ENCODE assay signal across 8 cellular contexts in genomic region chrX:21840199-21840557, GRCh38. TPM values are rescaled to one million over a fixed set of nuclear protein-coding genes. Genes with fewer than 3 reads are reported as not detected.
A peak's percentile ranks its signal among the peaks of the same experiment; 100 is the strongest.
DNase-seq lines count a peak whose midpoint lies in the region; ATAC-seq and TF ChIP-seq lines count a peak whose summit lies in the region.

No MANE protein-coding gene starts in this region.

- H3K27me3 Mint-ChIP-seq in activated naive CD8-positive, alpha-beta T cell treated with anti-CD3 and anti-CD28 coated beads, Interleukin-2, amount 10 ng/mL, durations not matched to agents 7 days and 5 days, result no peaks in the 10 kb centered on the region

- peak; percentile 61 for DNase-seq in activated effector memory CD4-positive, alpha-beta T cell treated with anti-CD3 and anti-CD28 coated beads, Interleukin-2, amount 50 U/mL, for 16 hours
- no peak for DNase-seq in activated effector memory CD4-positive, alpha-beta T cell treated with Interleukin-2 at 50 U/mL for 16 hours
- DNase-seq in activated naive CD8-positive, alpha-beta T cell treated with anti-CD3 and anti-CD28 coated beads, Interleukin-2, amount 10 ng/mL, durations not matched to agents 7 days and 5 days, result no peak
- DNase-seq in left lung (no peak), DMS114 treated with DMSO at 0.1 percent for 48 hours (lab: John Stamatoyannopoulos, UW; ENCODE audit: unreplicated experiment) (no peak)

- H3K4me1 Mint-ChIP-seq in activated naive CD8-positive, alpha-beta T cell treated with anti-CD3 and anti-CD28 coated beads, Interleukin-2, amount 10 ng/mL, durations not matched to agents 7 days and 5 days, result peaks cover 3% of the 10 kb centered on the region

- no peaks in the 10 kb centered on the region for H3K9me3 Mint-ChIP-seq in activated naive CD8-positive, alpha-beta T cell treated with anti-CD3 and anti-CD28 coated beads, Interleukin-2, amount 10 ng/mL, durations not matched to agents 7 days and 5 days

- peak overlapping the region; percentile 88 for H3K27ac Mint-ChIP-seq in activated naive CD8-positive, alpha-beta T cell treated with anti-CD3 and anti-CD28 coated beads, Interleukin-2, amount 10 ng/mL, durations not matched to agents 7 days and 5 days

- no peaks in the 10 kb centered on the region for H3K27me3 ChIP-seq in left lung
- no peaks in the 10 kb centered on the region for H3K27me3 ChIP-seq in subcutaneous abdominal adipose tissue (ENCODE audit: control insufficient read depth in 5 of 5, insufficient read depth in 4 of 5, low read length in 5 of 5)

- intact Hi-C loops in left lung (cut with DNase I), result no loop called here

- H3K36me3 Mint-ChIP-seq in activated naive CD8-positive, alpha-beta T cell treated with anti-CD3 and anti-CD28 coated beads, Interleukin-2, amount 10 ng/mL, durations not matched to agents 7 days and 5 days, result peaks cover 8% of the 10 kb centered on the region

- peak overlapping the region; percentile 89 for H3K4me3 Mint-ChIP-seq in activated naive CD8-positive, alpha-beta T cell treated with anti-CD3 and anti-CD28 coated beads, Interleukin-2, amount 10 ng/mL, durations not matched to agents 7 days and 5 days

- TF ChIP-seq CTCF in left lung (IDR thresholded peaks at IDR 0.05), result no peak

- H3K9me3 ChIP-seq in left lung (no peaks in the 10 kb centered on the region), subcutaneous abdominal adipose tissue (ENCODE audit: control insufficient read depth in 5 of 5, low read length in 5 of 5) (peaks cover 0 to 3% (median 0%) of the 10 kb centered on the region in 5 donors)

- ATAC-seq in HG03571 (IDR thresholded peaks at IDR 0.05; ENCODE audit: unreplicated experiment), result peak; percentile 2
- ATAC-seq in activated naive CD8-positive, alpha-beta T cell treated with anti-CD3 and anti-CD28 coated beads, Interleukin-2, amount 10 ng/mL, durations not matched to agents 7 days and 5 days (ENCODE audit: low read depth), result no peak
- peak; percentile 40 for ATAC-seq in left lung
- no peak for ATAC-seq in GM21526 (IDR thresholded peaks at IDR 0.05; ENCODE audit: low FRiP score, unreplicated experiment)

- peak overlapping the region; percentile 57 to 88 (median 86) for H3K9ac ChIP-seq in subcutaneous abdominal adipose tissue (ENCODE audit: low read length in 5 of 5)

- H3K27ac ChIP-seq in left lung, result peak overlapping the region; percentile 77 to 78
- H3K27ac ChIP-seq in subcutaneous abdominal adipose tissue (ENCODE audit: low read depth, low read length), result peak overlapping the region; percentile 46

- POLR2A ChIA-PET in activated naive CD8-positive, alpha-beta T cell treated with anti-CD3 and anti-CD28 coated beads, Interleukin-2, amount 10 ng/mL, durations not matched to agents 7 days and 5 days (lab: Charles Lee), result interaction anchor here (1.4 kb wide), 1 partner anchor 74 kb away, joined by 4 read pairs; no protein-coding TSS in a partner anchor

- H3K4me3 ChIP-seq in left lung (peak overlapping the region; percentile 40 to 54), subcutaneous abdominal adipose tissue (ENCODE audit: low read depth in 1 of 5, low read length in 5 of 5) (peak overlapping the region; percentile 68 to 88 (median 79))

- no peaks in the 10 kb centered on the region for H3K4me1 ChIP-seq in left lung
- H3K4me1 ChIP-seq in subcutaneous abdominal adipose tissue (ENCODE audit: control insufficient read depth in 5 of 5, insufficient read depth in 5 of 5, low read length in 5 of 5), result peaks cover 2 to 13% (median 9%) of the 10 kb centered on the region in 5 donors

- H3K36me3 ChIP-seq in left lung, result no peaks in the 10 kb centered on the region
- peaks cover 0 to 4% (median 0%) of the 10 kb centered on the region in 5 donors for H3K36me3 ChIP-seq in subcutaneous abdominal adipose tissue (ENCODE audit: control insufficient read depth in 5 of 5, insufficient read depth in 5 of 5, low read length in 5 of 5)

RNA-seq across cellular contexts. Expression of gene MBTPS2, which starts 0.8 kb away (rescaled TPM):
- 1 to 10 TPM; 8.1 to 9.0 TPM for total RNA-seq in activated naive CD8-positive, alpha-beta T cell treated with anti-CD3 and anti-CD28 coated beads, Interleukin-2, amount 10 ng/mL, durations not matched to agents 7 days and 5 days
- total RNA-seq in left lung, result 10 to 100 TPM; 14.5 to 14.7 TPM

RNA-seq across cellular contexts. Expression of gene YY2, which starts 15.6 kb away (rescaled TPM):
- total RNA-seq in activated naive CD8-positive, alpha-beta T cell treated with anti-CD3 and anti-CD28 coated beads, Interleukin-2, amount 10 ng/mL, durations not matched to agents 7 days and 5 days, result 1 to 10 TPM; 1.4 to 1.5 TPM
- total RNA-seq in left lung, result 1 to 10 TPM; 1.6 to 2.3 TPM

Comparison
In these comparisons a context has a peak if more than half of its experiments do, and no peak if none do; other contexts are left out.
1. ATAC-seq: peak in HG03571 (single experiment) and left lung (single experiment); none in activated naive CD8-positive, alpha-beta T cell treated with anti-CD3 and anti-CD28 coated beads, Interleukin-2, amount 10 ng/mL, durations not matched to agents 7 days and 5 days (single experiment) and GM21526 (single experiment).